ENCODE assay signal across 8 cellular contexts in genomic region chr19:42283248-42284065, GRCh38. TPM values are rescaled to one million over a fixed set of nuclear protein-coding genes. Genes with fewer than 3 reads are reported as not detected.
DNase-seq lines count a peak whose midpoint lies in the region; ATAC-seq and TF ChIP-seq lines count a peak whose summit lies in the region.

No MANE protein-coding gene starts in this region.

- TF ChIP-seq POLR2A in tibial nerve (IDR thresholded peaks at IDR 0.05): peak in 1 of 2 donors; percentile 72

- peak; percentile 43 for ATAC-seq in HG02588 (IDR thresholded peaks at IDR 0.05; ENCODE audit: unreplicated experiment)
- peak; percentile 66 for ATAC-seq in activated naive CD8-positive, alpha-beta T cell treated with anti-CD3 and anti-CD28 coated beads, Interleukin-2, amount 10 ng/mL, durations not matched to agents 7 days and 5 days (ENCODE audit: low read depth)

- H3K27me3 ChIP-seq in tibial nerve: no peaks in the 10 kb centered on the region

- POLR2A ChIA-PET in activated naive CD8-positive, alpha-beta T cell treated with anti-CD3 and anti-CD28 coated beads, Interleukin-2, amount 10 ng/mL, durations not matched to agents 7 days and 5 days (lab: Charles Lee): interaction anchor here (0.7 to 1.7 kb wide), 5 partner anchors 13 to 156 kb away, joined by 3 to 8 read pairs (median 5); no protein-coding TSS in a partner anchor

- DNase-seq in GM10266 (ENCODE audit: extremely low spot score): peak; percentile 99
- peak; percentile 76 for DNase-seq in NCI-H1048 (lab: John Stamatoyannopoulos, UW)
- peak; percentile 34 for DNase-seq in SKM-1 (lab: John Stamatoyannopoulos, UW; ENCODE audit: unreplicated experiment)
- DNase-seq in activated naive CD8-positive, alpha-beta T cell treated with anti-CD3 and anti-CD28 coated beads, Interleukin-2, amount 10 ng/mL, durations not matched to agents 7 days and 5 days: peak; percentile 97
- peak; percentile 98 for DNase-seq in cardiac septum (ENCODE audit: low spot score)
- peak; percentile 93 for DNase-seq in pons (ENCODE audit: low spot score)
- peak; percentile 96 to 97 for DNase-seq in tibial nerve (ENCODE audit: low spot score in 2 of 2)

- peaks cover 5% of the 10 kb centered on the region for H3K36me3 Mint-ChIP-seq in activated naive CD8-positive, alpha-beta T cell treated with anti-CD3 and anti-CD28 coated beads, Interleukin-2, amount 10 ng/mL, durations not matched to agents 7 days and 5 days

- no peaks in the 10 kb centered on the region for H3K9me3 ChIP-seq in tibial nerve

- H3K36me3 ChIP-seq in tibial nerve: peaks cover 0 to 17% (median 4%) of the 10 kb centered on the region in 3 donors

- peak overlapping the region; percentile 96 to 99 (median 97) for H3K27ac ChIP-seq in tibial nerve

- H3K27ac Mint-ChIP-seq in activated naive CD8-positive, alpha-beta T cell treated with anti-CD3 and anti-CD28 coated beads, Interleukin-2, amount 10 ng/mL, durations not matched to agents 7 days and 5 days: no peak overlapping the region

- 2 to 3% methylated on average over 34 of the region's 73 CpGs for WGBS in tibial nerve, 2 donors

- H3K4me1 ChIP-seq in tibial nerve: peaks cover 3 to 68% (median 61%) of the 10 kb centered on the region in 4 donors

- no peaks in the 10 kb centered on the region for H3K27me3 Mint-ChIP-seq in activated naive CD8-positive, alpha-beta T cell treated with anti-CD3 and anti-CD28 coated beads, Interleukin-2, amount 10 ng/mL, durations not matched to agents 7 days and 5 days

- H3K4me3 Mint-ChIP-seq in activated naive CD8-positive, alpha-beta T cell treated with anti-CD3 and anti-CD28 coated beads, Interleukin-2, amount 10 ng/mL, durations not matched to agents 7 days and 5 days: no peak overlapping the region

- peak overlapping the region; percentile 44 to 72 (median 56) for H3K4me3 ChIP-seq in tibial nerve

- peak in 1 of 2 donors; percentile 86 for TF ChIP-seq EP300 in tibial nerve (IDR thresholded peaks at IDR 0.05)

- TF ChIP-seq CTCF in GM10266 (IDR thresholded peaks at IDR 0.05; ENCODE audit: control insufficient read depth, insufficient read depth, low read depth, missing control alignments) (no peak), tibial nerve (IDR thresholded peaks at IDR 0.05) (peak in 2 of 5 experiments; percentile 26 to 38)

- intact Hi-C loops in cardiac septum (cut with DNase I): loop anchor here (2.0 kb wide), 1 partner anchor 15 kb away; the partner anchor contains the start of gene CIC

- no peaks in the 10 kb centered on the region for H3K9me3 Mint-ChIP-seq in activated naive CD8-positive, alpha-beta T cell treated with anti-CD3 and anti-CD28 coated beads, Interleukin-2, amount 10 ng/mL, durations not matched to agents 7 days and 5 days

- peaks cover 40% of the 10 kb centered on the region for H3K4me1 Mint-ChIP-seq in activated naive CD8-positive, alpha-beta T cell treated with anti-CD3 and anti-CD28 coated beads, Interleukin-2, amount 10 ng/mL, durations not matched to agents 7 days and 5 days

RNA-seq across cellular contexts. Expression of gene CIC, which starts 14.4 kb away (rescaled TPM):
- 10 to 100 TPM; 84.4 to 92.2 TPM for total RNA-seq in activated naive CD8-positive, alpha-beta T cell treated with anti-CD3 and anti-CD28 coated beads, Interleukin-2, amount 10 ng/mL, durations not matched to agents 7 days and 5 days
- 51.3 TPM for total RNA-seq in cardiac septum
- total RNA-seq in tibial nerve: 10 to 100 TPM; 27.0 to 74.1 (median 41.3) TPM

RNA-seq across cellular contexts. Expression of gene PRR19, which starts 18.5 kb away (rescaled TPM):
- total RNA-seq in activated naive CD8-positive, alpha-beta T cell treated with anti-CD3 and anti-CD28 coated beads, Interleukin-2, amount 10 ng/mL, durations not matched to agents 7 days and 5 days: under 1 TPM in 1 of 2 experiments, not detected in 1; 0.57 TPM
- 0.16 TPM for total RNA-seq in cardiac septum
- under 1 TPM in 2 of 4 donors, not detected in 2; 0.30 to 0.44 TPM for total RNA-seq in tibial nerve

RNA-seq across cellular contexts. Expression of gene PAFAH1B3, which starts 19.0 kb away (rescaled TPM):
- 10 to 100 TPM; 36.2 to 41.1 TPM for total RNA-seq in activated naive CD8-positive, alpha-beta T cell treated with anti-CD3 and anti-CD28 coated beads, Interleukin-2, amount 10 ng/mL, durations not matched to agents 7 days and 5 days
- total RNA-seq in cardiac septum (4.0 TPM), tibial nerve (1 to 10 TPM; 3.8 to 9.0 (median 8.1) TPM)

RNA-seq across cellular contexts. Expression of gene ERF, which starts 28.5 kb away (rescaled TPM):
- total RNA-seq in activated naive CD8-positive, alpha-beta T cell treated with anti-CD3 and anti-CD28 coated beads, Interleukin-2, amount 10 ng/mL, durations not matched to agents 7 days and 5 days: 10 to 100 TPM; 51.1 to 57.5 TPM
- 37.4 TPM for total RNA-seq in cardiac septum
- 10 to 100 TPM; 30.4 to 42.6 (median 35.1) TPM for total RNA-seq in tibial nerve

RNA-seq across cellular contexts. Expression of gene TMEM145, which starts 29.7 kb away (rescaled TPM):
- total RNA-seq in activated naive CD8-positive, alpha-beta T cell treated with anti-CD3 and anti-CD28 coated beads, Interleukin-2, amount 10 ng/mL, durations not matched to agents 7 days and 5 days: under 1 TPM; 0.54 to 0.94 TPM
- total RNA-seq in cardiac septum (0.24 TPM), tibial nerve (under 1 TPM in 1 of 4 donors, not detected in 3; 0.20 TPM)

Comparison
In these comparisons a context has a peak if more than half of its experiments do, and no peak if none do; other contexts are left out.
1. Peak in every context shown above with its lines: DNase-seq, ATAC-seq, H3K4me3 ChIP-seq and H3K27ac ChIP-seq.
2. DNase-seq: peak in every context shown above with its lines; median percentile 99 in GM10266; 98 in cardiac septum; 97 in activated naive CD8-positive, alpha-beta T cell treated with anti-CD3 and anti-CD28 coated beads, Interleukin-2, amount 10 ng/mL, durations not matched to agents 7 days and 5 days; 96 in tibial nerve; 93 in pons; 76 in NCI-H1048; 34 in SKM-1.